8 cellular contexts compared by ENCODE assay signal in genomic region chr13:76885203-76886004, GRCh38. TPM values are rescaled to one million over a fixed set of nuclear protein-coding genes. Genes with fewer than 3 reads are reported as not detected.
DNase-seq lines count a peak whose midpoint lies in the region; ATAC-seq and TF ChIP-seq lines count a peak whose summit lies in the region.

No MANE protein-coding gene starts in this region.

- no peaks in the 10 kb centered on the region for H3K27me3 ChIP-seq in ACC112 (ENCODE audit: insufficient read depth, low read length)

- H3K79me2 ChIP-seq in ACC112 (ENCODE audit: control insufficient read depth, insufficient read depth, low read length, unreplicated experiment), result peaks cover 29% of the 10 kb centered on the region

- no peaks in the 10 kb centered on the region for H3K36me3 ChIP-seq in ACC112 (ENCODE audit: insufficient read depth, low read length)

- DNase-seq in NCI-H460 (ENCODE audit: extremely low read depth, low read depth) (peak; percentile 31), mesothelial cell of epicardium (ENCODE audit: low spot score in 2 of 2, unreplicated experiment in 2 of 2) (peak; percentile 26 to 68)
- DNase-seq in activated CD8-positive, alpha-beta memory T cell treated with anti-CD3 and anti-CD28 coated beads for 24 hours, result peak; percentile 85
- DNase-seq in effector memory CD8-positive, alpha-beta T cell, result peak; percentile 4 to 11 (median 10)
- DNase-seq in stimulated activated CD8-positive, alpha-beta memory T cell treated with anti-CD3 and anti-CD28 coated beads, Interleukin-2, amount 100 ng/mL, for 48 hours (ENCODE audit: low read depth in 2 of 2), result peak; percentile 34 to 43

- ATAC-seq in GM18517 (IDR thresholded peaks at IDR 0.05; ENCODE audit: unreplicated experiment) (peak; percentile 49), HG03039 (IDR thresholded peaks at IDR 0.05; ENCODE audit: unreplicated experiment) (peak; percentile 27)
- peak; percentile 60 for ATAC-seq in effector memory CD8-positive, alpha-beta T cell (replicated peaks)

- peak overlapping the region; percentile 85 for H3K4me3 ChIP-seq in ACC112 (ENCODE audit: low read depth, low read length)

- peak overlapping the region; percentile 37 for H2AFZ ChIP-seq in ACC112 (ENCODE audit: low read length, unreplicated experiment)

- TF ChIP-seq CTCF in mesothelial cell of epicardium (IDR thresholded peaks at IDR 0.05; ENCODE audit: unreplicated experiment), result no peak

- H3K4me1 Mint-ChIP-seq in effector memory CD8-positive, alpha-beta T cell (ENCODE audit: low read depth in 2 of 2), result peaks cover 4 to 10% of the 10 kb centered on the region in 2 donors
- H3K4me1 Mint-ChIP-seq in mesothelial cell of epicardium, result peaks cover 32% of the 10 kb centered on the region

- peak overlapping the region; percentile 31; the same call in 1 of the 2 replicates for H3K27ac ChIP-seq in ACC112 (ENCODE audit: low read depth, low read length)

- peak overlapping the region; percentile 75 to 77 for H3K4me3 Mint-ChIP-seq in effector memory CD8-positive, alpha-beta T cell
- H3K4me3 Mint-ChIP-seq in mesothelial cell of epicardium, result peak overlapping the region; percentile 84

- H3K27me3 Mint-ChIP-seq in effector memory CD8-positive, alpha-beta T cell, result peaks cover 54 to 62% of the 10 kb centered on the region in 2 donors
- peaks cover 65% of the 10 kb centered on the region for H3K27me3 Mint-ChIP-seq in mesothelial cell of epicardium (ENCODE audit: low read depth)

- no peaks in the 10 kb centered on the region for H3K9me3 Mint-ChIP-seq in effector memory CD8-positive, alpha-beta T cell
- no peaks in the 10 kb centered on the region for H3K9me3 Mint-ChIP-seq in mesothelial cell of epicardium

- H3K4me1 ChIP-seq in ACC112 (ENCODE audit: control insufficient read depth, insufficient read depth, low read length, unreplicated experiment), result peaks cover 27% of the 10 kb centered on the region

- H3K27ac Mint-ChIP-seq in effector memory CD8-positive, alpha-beta T cell, result peak overlapping the region in 1 of 2 donors; percentile 32
- H3K27ac Mint-ChIP-seq in mesothelial cell of epicardium, result peak overlapping the region; percentile 58

- no peaks in the 10 kb centered on the region for H3K36me3 Mint-ChIP-seq in effector memory CD8-positive, alpha-beta T cell (ENCODE audit: insufficient read depth)
- H3K36me3 Mint-ChIP-seq in mesothelial cell of epicardium, result no peaks in the 10 kb centered on the region

RNA-seq across cellular contexts. Expression of gene KCTD12, which starts 0.8 kb away (rescaled TPM):
- total RNA-seq in NCI-H460 (2014; rRNA removed; shearing (Covaris generic)), result 4.4 and 5.7 TPM in 2 replicates
- polyA plus RNA-seq in NCI-H460 (2014; cell fraction: nucleus; rRNA removed), result 2.8 and 4.2 TPM in 2 replicates
- 121 to 142 TPM (median 142 TPM) in 3 replicates for total RNA-seq in mesothelial cell of epicardium

Comparison
In these comparisons a context has a peak if more than half of its experiments do, and no peak if none do; other contexts are left out.
1. Peak in every context shown above with its lines: DNase-seq, ATAC-seq, H3K4me3 ChIP-seq and H3K27ac ChIP-seq.
2. DNase-seq: peak in every context shown above with its lines; median percentile 85 in activated CD8-positive, alpha-beta memory T cell treated with anti-CD3 and anti-CD28 coated beads for 24 hours; 47 in mesothelial cell of epicardium; 38 in stimulated activated CD8-positive, alpha-beta memory T cell treated with anti-CD3 and anti-CD28 coated beads, Interleukin-2, amount 100 ng/mL, for 48 hours; 31 in NCI-H460; 10 in effector memory CD8-positive, alpha-beta T cell.
3. RNA of gene KCTD12, which starts 0.8 kb away (total RNA-seq): 121 to 142 TPM in mesothelial cell of epicardium; 4.4 to 5.7 TPM in NCI-H460; every median in the first group is over 10 times any median in the second.